ENCODE assay signal across 19 cellular contexts in the genomic region with DNA sequence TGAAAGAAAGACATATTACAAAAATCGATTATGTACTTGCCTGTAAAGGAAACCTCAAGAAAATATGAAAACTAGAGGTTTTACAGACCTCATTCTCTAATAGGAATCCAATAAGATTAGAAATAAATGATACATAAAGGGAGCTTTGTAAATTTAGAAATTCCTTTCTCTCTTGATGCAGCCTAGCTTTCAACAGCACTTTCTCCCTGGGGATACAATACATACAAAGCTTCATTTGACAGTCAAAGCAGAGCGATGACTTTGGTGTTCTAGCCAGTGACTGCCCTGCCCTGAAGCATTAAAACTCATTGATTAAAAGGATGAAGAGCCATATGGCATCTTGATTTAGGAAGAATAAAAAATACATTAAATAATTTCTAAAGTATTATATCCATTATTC. TPM values are rescaled to one million over a fixed set of nuclear protein-coding genes. Genes with fewer than 3 reads are reported as not detected.
DNase-seq lines count a peak whose midpoint lies in the region; TF ChIP-seq lines count a peak whose summit lies in the region.
"Had no signal": no experiment of that assay in that cellular context is flagged by ENCODE, and none has a peak within 500 bp of the region (broad histone marks: within the 10 kb centered on the region; RNA-seq: fewer than 3 reads in every experiment).

No MANE protein-coding gene starts in this region.

- H3K4me3 ChIP-seq in esophagus muscularis mucosa (no peak overlapping the region), BE2C (ENCODE audit: low read depth, low read length) (no peak overlapping the region)
- H3K4me3 ChIP-seq: BLaER1, GM12878, HAP-1 had no signal

- WGBS in esophagus muscularis mucosa, result 86% methylated on average over 2 of the region's 2 CpGs

- DNase-seq in COLO829 (ENCODE audit: low spot score), result peak; percentile 69
- peak; percentile 90 for DNase-seq in NCI-H526 treated with DMSO at 0.1 percent for 48 hours (lab: John Stamatoyannopoulos, UW)
- DNase-seq in esophagus muscularis mucosa (ENCODE audit: extremely low spot score), result peak; percentile 14
- DNase-seq in BE2C, result no peak
- no peak for DNase-seq in occipital lobe (lab: John Stamatoyannopoulos, UW)
- no peak for DNase-seq in glutamatergic neuron
- DNase-seq: 8988T; CD4-positive, CD25-positive, alpha-beta regulatory T cell; CD8-positive, alpha-beta T cell; DMS 273 treated with DMSO at 0.1 percent for 48 hours; DMS79; EL; GDM1; GOT3; HFFc6 had no signal

- H3K27me3 Mint-ChIP-seq in glutamatergic neuron (ENCODE audit: unreplicated experiment), result no peaks in the 10 kb centered on the region

- H3K4me1 ChIP-seq in esophagus muscularis mucosa (no peaks in the 10 kb centered on the region), BE2C (no peaks in the 10 kb centered on the region)
- H3K4me1 ChIP-seq: BLaER1, HAP-1 had no signal

- no peak overlapping the region for H3K27ac ChIP-seq in esophagus muscularis mucosa (replicated peaks in 1 of 4)
- H3K27ac ChIP-seq: BLaER1, C4-2B had no signal

- TF ChIP-seq CTCF in esophagus muscularis mucosa (IDR thresholded peaks at IDR 0.05) (no peak), BE2C (IDR thresholded peaks at IDR 0.05; ENCODE audit: low read depth, low read length) (no peak), glutamatergic neuron (IDR thresholded peaks at IDR 0.05; ENCODE audit: partially characterized antibody, unreplicated experiment) (no peak)

- H3K4me1 Mint-ChIP-seq in glutamatergic neuron (ENCODE audit: low read depth, unreplicated experiment), result peaks cover 4% of the 10 kb centered on the region

- H3K9me3 Mint-ChIP-seq in glutamatergic neuron (ENCODE audit: unreplicated experiment), result no peaks in the 10 kb centered on the region
- H3K9me3 Mint-ChIP-seq: HFFc6 had no signal

- TF ChIP-seq EP300 in esophagus muscularis mucosa (IDR thresholded peaks at IDR 0.05), result no peak

- H3K27me3 ChIP-seq in esophagus muscularis mucosa (no peaks in the 10 kb centered on the region), BE2C (no peaks in the 10 kb centered on the region)
- H3K27me3 ChIP-seq: BLaER1 had no signal

- no peak for TF ChIP-seq POLR2A in esophagus muscularis mucosa (IDR thresholded peaks at IDR 0.05; ENCODE audit: low read depth)

- H3K36me3 ChIP-seq in esophagus muscularis mucosa (no peaks in the 10 kb centered on the region), BE2C (no peaks in the 10 kb centered on the region)
- H3K36me3 ChIP-seq: BLaER1, HAP-1 had no signal

- no peak overlapping the region for H3K4me3 Mint-ChIP-seq in glutamatergic neuron (ENCODE audit: unreplicated experiment)
- H3K4me3 Mint-ChIP-seq: CD4-positive, CD25-positive, alpha-beta regulatory T cell; CD8-positive, alpha-beta T cell; HFFc6 had no signal

- H3K9me3 ChIP-seq in esophagus muscularis mucosa (no peaks in the 10 kb centered on the region), BE2C (no peaks in the 10 kb centered on the region)
- H3K9me3 ChIP-seq: BLaER1, HAP-1 had no signal

- no peak overlapping the region for H3K27ac Mint-ChIP-seq in glutamatergic neuron (ENCODE audit: unreplicated experiment)
- H3K27ac Mint-ChIP-seq: CD4-positive, CD25-positive, alpha-beta regulatory T cell; CD8-positive, alpha-beta T cell; HFFc6 had no signal

- intact Hi-C loops in esophagus muscularis mucosa (cut with DNase I), result no loop called here

- no peaks in the 10 kb centered on the region for H3K36me3 Mint-ChIP-seq in glutamatergic neuron (ENCODE audit: unreplicated experiment)
- H3K36me3 Mint-ChIP-seq: CD4-positive, CD25-positive, alpha-beta regulatory T cell; CD8-positive, alpha-beta T cell had no signal

RNA-seq across cellular contexts. Expression of a gene that starts 46.2 kb away (rescaled TPM):
- total RNA-seq in esophagus muscularis mucosa (10 to 100 TPM; 14.6 to 34.1 (median 20.5) TPM), occipital lobe (49.3 TPM), glutamatergic neuron (ENCODE audit: unreplicated experiment) (not detected)
- polyA plus RNA-seq in BE2C (2012; ENCODE audit: insufficient read depth, insufficient read length, low read depth), result not detected

Comparison
In these comparisons a context has a peak if more than half of its experiments do, and no peak if none do; other contexts are left out.
1. DNase-seq: peak in COLO829 (single experiment), NCI-H526 treated with DMSO at 0.1 percent for 48 hours (single experiment) and esophagus muscularis mucosa (single experiment); none in BE2C (single experiment), occipital lobe (single experiment) and glutamatergic neuron (single experiment).
2. RNA of a gene that starts 46.2 kb away (total RNA-seq): 49.3 TPM in occipital lobe (single experiment) and 14.6 to 34.1 TPM in esophagus muscularis mucosa; not detected in glutamatergic neuron (single experiment); every median in the first group is over 10 times any median in the second.